Comparison of ENCODE assay signal across 17 cellular contexts in genomic region chr7:89606479-89606878, GRCh38.
"Had no signal": no experiment of that assay in that cellular context is flagged by ENCODE, and none has a peak within 500 bp of the region (broad histone marks: within the 10 kb centered on the region; RNA-seq: fewer than 3 reads in every experiment).

No MANE protein-coding gene starts in this region.

- H3K27ac Mint-ChIP-seq: activated naive CD4-positive, alpha-beta T cell treated with anti-CD3 and anti-CD28 coated beads, Interleukin-2, amount 50 U/mL, for 72 hours; dendritic cell treated with granulocyte-macrophage colony-stimulating factor and Interleukin-4, amounts not matched to agents 40 ng/mL and 50 ng/mL, for 4 days; memory B cell; progenitor cell of endocrine pancreas; stimulated activated memory B cell treated with anti-CD40 and anti-IgM and Interleukin-4, amounts not matched to agents 10 μg/mL and 1 μg/mL and 100 μg/mL, for 72 hours had no signal

- DNase-seq: effector memory CD4-positive, alpha-beta T cell; foreskin fibroblast; glutamatergic neuron; hypothalamus; kidney glomerular epithelial cell; left ventricle myocardium superior; stimulated activated CD4-positive, alpha-beta T cell treated with anti-CD3 and anti-CD28 coated beads, Interleukin-2, amount 100 ng/mL, for 48 hours; substantia nigra; SW 1271; T1000; uterus had no signal

- H3K27me3 Mint-ChIP-seq: dendritic cell treated with granulocyte-macrophage colony-stimulating factor and Interleukin-4, amounts not matched to agents 40 ng/mL and 50 ng/mL, for 4 days; memory B cell; stimulated activated memory B cell treated with anti-CD40 and anti-IgM and Interleukin-4, amounts not matched to agents 10 μg/mL and 1 μg/mL and 100 μg/mL, for 72 hours had no signal

- H3K4me1 Mint-ChIP-seq: memory B cell; stimulated activated memory B cell treated with anti-CD40 and anti-IgM and Interleukin-4, amounts not matched to agents 10 μg/mL and 1 μg/mL and 100 μg/mL, for 72 hours had no signal

- H3K4me3 Mint-ChIP-seq: dendritic cell treated with granulocyte-macrophage colony-stimulating factor and Interleukin-4, amounts not matched to agents 40 ng/mL and 50 ng/mL, for 4 days; memory B cell; stimulated activated memory B cell treated with anti-CD40 and anti-IgM and Interleukin-4, amounts not matched to agents 10 μg/mL and 1 μg/mL and 100 μg/mL, for 72 hours had no signal

- ATAC-seq: activated CD4-positive, CD25-positive, alpha-beta regulatory T cell treated with anti-CD3 and anti-CD28 coated beads, Interleukin-2, amount 50 U/mL, for 24 hours; left ventricle myocardium superior; stimulated activated memory B cell treated with anti-CD40 and anti-IgM and Interleukin-4, amounts not matched to agents 10 μg/mL and 1 μg/mL and 100 μg/mL, for 72 hours had no signal

- H3K36me3 Mint-ChIP-seq: memory B cell; stimulated activated memory B cell treated with anti-CD40 and anti-IgM and Interleukin-4, amounts not matched to agents 10 μg/mL and 1 μg/mL and 100 μg/mL, for 72 hours had no signal
